Comparison of ENCODE assay signal across 9 cellular contexts in genomic region chr7:140206963-140207362, GRCh38.
"Had no signal": no experiment of that assay in that cellular context is flagged by ENCODE, and none has a peak within 500 bp of the region (broad histone marks: within the 10 kb centered on the region; RNA-seq: fewer than 3 reads in every experiment).

No MANE protein-coding gene starts in this region.

- H3K27ac Mint-ChIP-seq: endodermal cell, type B pancreatic cell had no signal

- DNase-seq: activated CD8-positive, alpha-beta memory T cell treated with anti-CD3 and anti-CD28 coated beads for 24 hours; activated T-cell treated with anti-CD3 and anti-CD28 coated beads, Interleukin-2, amount 50 U/mL, for 4 hours; aorta; endodermal cell; hippocampal formation; kidney glomerular epithelial cell; small intestine had no signal

- H3K4me3 Mint-ChIP-seq: activated T-cell treated with anti-CD3 and anti-CD28 coated beads, Interleukin-2, amount 50 U/mL, for 4 hours; endodermal cell; type B pancreatic cell had no signal

- ATAC-seq: activated T-cell treated with anti-CD3 and anti-CD28 coated beads, Interleukin-2, amount 50 U/mL, for 4 hours; Right ventricle myocardium inferior had no signal

- H3K36me3 Mint-ChIP-seq: type B pancreatic cell had no signal

- H3K27me3 Mint-ChIP-seq: type B pancreatic cell had no signal
